ENCODE assay signal across 19 cellular contexts in genomic region chr3:98761656-98762229, GRCh38. TPM values are rescaled to one million over a fixed set of nuclear protein-coding genes. Genes with fewer than 3 reads are reported as not detected.
DNase-seq lines count a peak whose midpoint lies in the region; ATAC-seq, FAIRE-seq and TF ChIP-seq lines count a peak whose summit lies in the region.
"Had no signal": no experiment of that assay in that cellular context is flagged by ENCODE, and none has a peak within 500 bp of the region (broad histone marks: within the 10 kb centered on the region; RNA-seq: fewer than 3 reads in every experiment).

No MANE protein-coding gene starts in this region.

- no peaks in the 10 kb centered on the region for H4K20me1 ChIP-seq in KMS-11 (ENCODE audit: insufficient read depth)
- H4K20me1 ChIP-seq in OCI-LY7 (ENCODE audit: insufficient read depth, low read length), result no peaks in the 10 kb centered on the region
- H4K20me1 ChIP-seq in endothelial cell of umbilical vein (replicated peaks; ENCODE audit: control insufficient read depth, extremely low read depth, insufficient read depth, low read length), result no peaks in the 10 kb centered on the region

- no peak overlapping the region for H3K27ac Mint-ChIP-seq in activated CD4-positive, alpha-beta T cell treated with anti-CD3 and anti-CD28 coated beads, Interleukin-2, amount 10 ng/mL, durations not matched to agents 7 days and 5 days
- H3K27ac Mint-ChIP-seq: endodermal cell; stimulated activated naive B cell treated with anti-CD40 and anti-IgM and Interleukin-4, amounts not matched to agents 10 μg/mL and 1 μg/mL and 100 μg/mL, for 72 hours had no signal

- CTCF ChIA-PET in OCI-LY7 (lab: Charles Lee; ENCODE audit: unreplicated experiment), result no interaction called here
- CTCF ChIA-PET in endothelial cell of umbilical vein (lab: Charles Lee), result interaction anchor here (0.6 to 1.6 kb wide), 4 partner anchors 22 to 160 kb away, joined by 3 to 11 read pairs (median 4); no protein-coding TSS in a partner anchor
- CTCF ChIA-PET in activated CD4-positive, alpha-beta T cell treated with anti-CD3 and anti-CD28 coated beads, Interleukin-2, amount 10 ng/mL, durations not matched to agents 7 days and 5 days (lab: Charles Lee), result no interaction called here

- H3K27ac ChIP-seq in KMS-11, result peak overlapping the region; percentile 40; the same call in 1 of the 2 replicates
- H3K27ac ChIP-seq in OCI-LY7 (ENCODE audit: low read depth, low read length, poor library complexity, severe bottlenecking), result peak overlapping the region; percentile 27
- H3K27ac ChIP-seq in endothelial cell of umbilical vein (ENCODE audit: insufficient read depth, low read depth, low read length), result no peak overlapping the region
- peak overlapping the region; percentile 42 for H3K27ac ChIP-seq in psoas muscle
- H3K27ac ChIP-seq: C4-2B, VCaP had no signal

- no peak for TF ChIP-seq CTCF in KMS-11 (conservative IDR thresholded peaks at IDR 0.05; ENCODE audit: low read depth, low read length)
- TF ChIP-seq CTCF in OCI-LY7 (conservative IDR thresholded peaks at IDR 0.05; ENCODE audit: low read length), result no peak
- no peak for TF ChIP-seq CTCF in endothelial cell of umbilical vein (IDR thresholded peaks at IDR 0.05; ENCODE audit: extremely low read depth in 1 of 2, insufficient read depth in 1 of 2, low read depth in 1 of 2, low read length in 2 of 2)
- no peak for TF ChIP-seq CTCF in psoas muscle (IDR thresholded peaks at IDR 0.05)

- no peaks in the 10 kb centered on the region for H3K9me3 Mint-ChIP-seq in activated CD4-positive, alpha-beta T cell treated with anti-CD3 and anti-CD28 coated beads, Interleukin-2, amount 10 ng/mL, durations not matched to agents 7 days and 5 days
- H3K9me3 Mint-ChIP-seq: endodermal cell; stimulated activated naive B cell treated with anti-CD40 and anti-IgM and Interleukin-4, amounts not matched to agents 10 μg/mL and 1 μg/mL and 100 μg/mL, for 72 hours had no signal

- no peak for TF ChIP-seq POLR2A in endothelial cell of umbilical vein (IDR thresholded peaks at IDR 0.05; ENCODE audit: low read depth, low read length)

- WGBS in psoas muscle, 3 donors, result 71 to 79% (median 77%) methylated on average over 2 of the region's 2 CpGs

- H3K27me3 ChIP-seq in KMS-11 (ENCODE audit: insufficient read depth, low read depth), result no peaks in the 10 kb centered on the region
- H3K27me3 ChIP-seq in endothelial cell of umbilical vein (ENCODE audit: control insufficient read depth in 2 of 2, insufficient read depth in 2 of 2, low read length in 2 of 2), result no peaks in the 10 kb centered on the region
- no peaks in the 10 kb centered on the region for H3K27me3 ChIP-seq in psoas muscle (ENCODE audit: insufficient read depth in 3 of 3, low read length in 2 of 3)
- H3K27me3 ChIP-seq: gastrocnemius medialis, MG63 had no signal

- dilution Hi-C loops in endothelial cell of umbilical vein (cut with MboI; ENCODE audit: extremely low pct_ligation_motif_present, low sequenced_read_pairs), result no loop called here

- H3K4me3 ChIP-seq in KMS-11 (IDR thresholded peaks at IDR 0.05; ENCODE audit: insufficient read depth, low read depth, low read length) (no peak overlapping the region), OCI-LY7 (ENCODE audit: low read depth, low read length, poor library complexity, severe bottlenecking) (no peak overlapping the region), endothelial cell of umbilical vein (replicated peaks in 1 of 3; ENCODE audit: insufficient read depth in 1 of 3, low read depth in 1 of 3, low read length in 3 of 3) (no peak overlapping the region), psoas muscle (no peak overlapping the region)
- H3K4me3 ChIP-seq: gastrocnemius medialis, MG63 had no signal

- no peaks in the 10 kb centered on the region for H3K9me2 ChIP-seq in OCI-LY7 (ENCODE audit: insufficient read depth, low read length)

- peaks cover 26% of the 10 kb centered on the region for H3K27me3 Mint-ChIP-seq in activated CD4-positive, alpha-beta T cell treated with anti-CD3 and anti-CD28 coated beads, Interleukin-2, amount 10 ng/mL, durations not matched to agents 7 days and 5 days
- H3K27me3 Mint-ChIP-seq: stimulated activated naive B cell treated with anti-CD40 and anti-IgM and Interleukin-4, amounts not matched to agents 10 μg/mL and 1 μg/mL and 100 μg/mL, for 72 hours had no signal

- H3K9me3 ChIP-seq in OCI-LY7 (ENCODE audit: low read length), result no peaks in the 10 kb centered on the region
- H3K9me3 ChIP-seq in endothelial cell of umbilical vein (replicated peaks; ENCODE audit: control insufficient read depth, insufficient read depth, low read length), result no peaks in the 10 kb centered on the region
- no peaks in the 10 kb centered on the region for H3K9me3 ChIP-seq in psoas muscle
- H3K9me3 ChIP-seq: gastrocnemius medialis, MG63 had no signal

- H3K79me2 ChIP-seq in KMS-11 (ENCODE audit: insufficient read depth, low read depth) (peaks cover 66% of the 10 kb centered on the region), OCI-LY7 (ENCODE audit: insufficient read depth, low read depth, low read length) (no peaks in the 10 kb centered on the region), endothelial cell of umbilical vein (ENCODE audit: control insufficient read depth, insufficient read depth, low read length) (peaks cover 14% of the 10 kb centered on the region)

- H3K4me1 ChIP-seq in KMS-11 (ENCODE audit: low read depth, poor library complexity, severe bottlenecking) (peaks cover 91% of the 10 kb centered on the region), OCI-LY7 (ENCODE audit: insufficient read depth, low read length, poor library complexity, severe bottlenecking) (peaks cover 13% of the 10 kb centered on the region), endothelial cell of umbilical vein (ENCODE audit: control insufficient read depth, extremely low read depth, insufficient read depth, low read length) (peaks cover 67% of the 10 kb centered on the region), psoas muscle (peaks cover 47% of the 10 kb centered on the region)

- ATAC-seq in psoas muscle (peak in 1 of 4 donors; percentile 49), HG02623 (IDR thresholded peaks at IDR 0.05; ENCODE audit: unreplicated experiment) (no peak)
- ATAC-seq: gastrocnemius medialis had no signal

- no peaks in the 10 kb centered on the region for H3K36me3 Mint-ChIP-seq in activated CD4-positive, alpha-beta T cell treated with anti-CD3 and anti-CD28 coated beads, Interleukin-2, amount 10 ng/mL, durations not matched to agents 7 days and 5 days (ENCODE audit: low read depth)
- H3K36me3 Mint-ChIP-seq: stimulated activated naive B cell treated with anti-CD40 and anti-IgM and Interleukin-4, amounts not matched to agents 10 μg/mL and 1 μg/mL and 100 μg/mL, for 72 hours had no signal

- H2AFZ ChIP-seq in KMS-11 (ENCODE audit: low read depth) (no peak overlapping the region), OCI-LY7 (ENCODE audit: low read length) (0 out of 2 replicates have a peak overlapping the region, but pooled peaks have one; percentile 36), endothelial cell of umbilical vein (ENCODE audit: low read depth, low read length) (no peak overlapping the region)

- H3K9ac ChIP-seq in KMS-11 (no peak overlapping the region), endothelial cell of umbilical vein (replicated peaks; ENCODE audit: extremely low read depth, insufficient read depth, low read length) (no peak overlapping the region)

- intact Hi-C loops in OCI-LY7 (cut with micrococcal nuclease; ENCODE audit: unreplicated experiment), result no loop called here
- intact Hi-C loops in endothelial cell of umbilical vein (cut with micrococcal nuclease), result loop anchor here (2.0 kb wide), 1 partner anchor 15 kb away; no protein-coding TSS in a partner anchor
- intact Hi-C loops in psoas muscle (cut with DNase I), result no loop called here

- H3K36me3 ChIP-seq in KMS-11 (ENCODE audit: insufficient read depth) (peaks cover 3% of the 10 kb centered on the region), OCI-LY7 (ENCODE audit: insufficient read depth, low read length) (no peaks in the 10 kb centered on the region), endothelial cell of umbilical vein (ENCODE audit: control insufficient read depth in 2 of 2, extremely low read depth in 1 of 2, insufficient read depth in 2 of 2, low read length in 2 of 2) (no peaks in the 10 kb centered on the region), psoas muscle (ENCODE audit: insufficient read depth in 1 of 2, low read depth in 1 of 2) (no peaks in the 10 kb centered on the region)
- H3K36me3 ChIP-seq: gastrocnemius medialis, MG63 had no signal

- H3K4me3 Mint-ChIP-seq in activated CD4-positive, alpha-beta T cell treated with anti-CD3 and anti-CD28 coated beads, Interleukin-2, amount 10 ng/mL, durations not matched to agents 7 days and 5 days, result no peak overlapping the region
- H3K4me3 Mint-ChIP-seq: endodermal cell; stimulated activated naive B cell treated with anti-CD40 and anti-IgM and Interleukin-4, amounts not matched to agents 10 μg/mL and 1 μg/mL and 100 μg/mL, for 72 hours had no signal

- POLR2A ChIA-PET in OCI-LY7 (lab: Charles Lee) (interaction anchor here (0.7 to 0.8 kb wide), 2 partner anchors 56 to 89 kb away, joined by 5 read pairs; no protein-coding TSS in a partner anchor), endothelial cell of umbilical vein (lab: Charles Lee) (interaction anchor here (1.4 kb wide), 1 partner anchor 15 kb away, joined by 3 read pairs; no protein-coding TSS in a partner anchor)
- POLR2A ChIA-PET in activated CD4-positive, alpha-beta T cell treated with anti-CD3 and anti-CD28 coated beads, Interleukin-2, amount 10 ng/mL, durations not matched to agents 7 days and 5 days (lab: Charles Lee), result no interaction called here

- DNase-seq in OCI-LY7 (ENCODE audit: low spot score), result no peak
- DNase-seq in endothelial cell of umbilical vein (ENCODE audit: low read depth, low spot score), result peak; percentile 60
- no peak for DNase-seq in psoas muscle
- DNase-seq in activated gamma-delta T cell (lab: John Stamatoyannopoulos, UW), result no peak
- DNase-seq in activated CD4-positive, alpha-beta T cell treated with anti-CD3 and anti-CD28 coated beads, Interleukin-2, amount 10 ng/mL, durations not matched to agents 7 days and 5 days, result no peak
- DNase-seq: activated gamma-delta T cell treated with Interleukin-2 at 50 U/mL for 16 hours; endodermal cell; gastrocnemius medialis; MG63; NCI-H345; retina; stimulated activated CD4-positive, alpha-beta T cell treated with anti-CD3 and anti-CD28 coated beads, Interleukin-4, amount 100 ng/mL, for 1 hour; stimulated activated naive B cell treated with anti-CD40 and anti-IgM and Interleukin-4, amounts not matched to agents 10 μg/mL and 1 μg/mL and 100 μg/mL, for 72 hours had no signal

- BruUV-seq in OCI-LY7 (replicated peaks; lab: Mats Ljungman, UMichigan), result no TSS peak
- BruUV-seq in endothelial cell of umbilical vein (replicated peaks; lab: Mats Ljungman, UMichigan), result no TSS peak

- H3K4me2 ChIP-seq in KMS-11, result peak overlapping the region; percentile 95
- H3K4me2 ChIP-seq in OCI-LY7 (ENCODE audit: low read length), result peak overlapping the region; percentile 23; the same call in 1 of the 2 replicates
- no peak overlapping the region for H3K4me2 ChIP-seq in endothelial cell of umbilical vein (ENCODE audit: insufficient read depth, low read length)

- no peak for FAIRE-seq in endothelial cell of umbilical vein (lab: Jason Lieb, UNC)
- FAIRE-seq: H1 had no signal

- peaks cover 13% of the 10 kb centered on the region for H3K4me1 Mint-ChIP-seq in activated CD4-positive, alpha-beta T cell treated with anti-CD3 and anti-CD28 coated beads, Interleukin-2, amount 10 ng/mL, durations not matched to agents 7 days and 5 days

- H3K9me1 ChIP-seq in endothelial cell of umbilical vein (replicated peaks; ENCODE audit: control insufficient read depth, extremely low read depth, insufficient read depth, low read length), result no peaks in the 10 kb centered on the region

RNA-seq across cellular contexts. Expression of gene ST3GAL6, which starts 1.4 kb away (rescaled TPM):
- total RNA-seq in OCI-LY7 (2014; rRNA removed; shearing (Covaris generic)), result 3.0 and 4.0 TPM in 2 replicates
- total RNA-seq in OCI-LY7 (2022) (0.25 and 1.1 TPM in 2 replicates), endothelial cell of umbilical vein (17.7 and 35.9 TPM in 2 replicates), psoas muscle (10 to 100 TPM in 1 of 4 donors, 1 to 10 TPM in 3; 8.7 to 22.9 (median 9.6) TPM)
- polyA plus RNA-seq in endothelial cell of umbilical vein (11.3 and 13.2 TPM in 2 replicates), psoas muscle (10 to 100 TPM in 1 of 3 donors, 1 to 10 TPM in 2; 7.6 to 14.9 (median 8.9) TPM)
- polyA plus RNA-seq in endothelial cell of umbilical vein (2011; cell fraction: cytosol; rRNA removed), result 9.4 and 9.9 TPM in 2 replicates
- polyA plus RNA-seq in endothelial cell of umbilical vein (2011; cell fraction: nucleus; rRNA removed), result 44.5 and 49.7 TPM in 2 replicates
- 19.5 and 21.1 TPM in 2 replicates for polyA plus RNA-seq in endothelial cell of umbilical vein (2012)
- polyA minus RNA-seq in endothelial cell of umbilical vein, result 11.9 and 23.9 TPM in 2 replicates
- polyA minus RNA-seq in endothelial cell of umbilical vein (2011; cell fraction: cytosol; rRNA and poly(A)+ RNA removed), result not detected
- polyA minus RNA-seq in endothelial cell of umbilical vein (2011; cell fraction: nucleus; rRNA and poly(A)+ RNA removed), result 35.4 and 40.4 TPM in 2 replicates
- total RNA-seq in activated CD4-positive, alpha-beta T cell treated with anti-CD3 and anti-CD28 coated beads, Interleukin-2, amount 10 ng/mL, durations not matched to agents 7 days and 5 days, result under 1 TPM; 0.07 to 0.08 TPM
- total RNA-seq: activated CD8-positive, alpha-beta memory T cell treated with anti-CD3 and anti-CD28 coated beads for 36 hours had no signal
